1 cellular context compared by ENCODE assay signal in genomic region chr3:29696311-29696710, GRCh38.
TF ChIP-seq lines count a peak whose summit lies in the region.

No MANE protein-coding gene starts in this region.

TF ChIP-seq in GM23338, 12 proteins besides CTCF, POLR2A, EP300 and RAD21 (continued from another document):
- TF ChIP-seq ZNF462 (CRISPR knock-in tag; IDR thresholded peaks at IDR 0.05): no peak
- TF ChIP-seq REST (IDR thresholded peaks at IDR 0.05; ENCODE audit: unreplicated experiment): no peak
- no peak for TF ChIP-seq ETS1 (IDR thresholded peaks at IDR 0.05)
- TF ChIP-seq EZH2phosphoT487 (IDR thresholded peaks at IDR 0.05; ENCODE audit: unreplicated experiment): no peak
- no peak for TF ChIP-seq EZH2 (IDR thresholded peaks at IDR 0.05; ENCODE audit: low read depth, unreplicated experiment)
- no peak for TF ChIP-seq ZNF331 (CRISPR knock-in tag; IDR thresholded peaks at IDR 0.05; ENCODE audit: low read depth)
- TF ChIP-seq STAT1 (IDR thresholded peaks at IDR 0.05; ENCODE audit: unreplicated experiment): no peak
- no peak for TF ChIP-seq NANOG (IDR thresholded peaks at IDR 0.05; ENCODE audit: borderline replicate concordance)
- no peak for TF ChIP-seq CREB1 (CRISPR knock-in tag; IDR thresholded peaks at IDR 0.05; ENCODE audit: low read depth)
- TF ChIP-seq JUNB (IDR thresholded peaks at IDR 0.05; ENCODE audit: unreplicated experiment): no peak
